ENCODE assay signal across 14 cellular contexts in genomic region chr3:76986876-76987513, GRCh38. TPM values are rescaled to one million over a fixed set of nuclear protein-coding genes. Genes with fewer than 3 reads are reported as not detected.
"Had no signal": no experiment of that assay in that cellular context is flagged by ENCODE, and none has a peak within 500 bp of the region (broad histone marks: within the 10 kb centered on the region; RNA-seq: fewer than 3 reads in every experiment).

No MANE protein-coding gene starts in this region.

- ATAC-seq: activated naive CD4-positive, alpha-beta T cell treated with anti-CD3 and anti-CD28 coated beads, Interleukin-2, amount 50 U/mL, for 72 hours; effector memory CD8-positive, alpha-beta T cell had no signal

- H3K4me1 ChIP-seq: testis had no signal

- H3K9me3 ChIP-seq: ovary, testis had no signal

- DNase-seq: activated CD4-positive, alpha-beta T cell treated with anti-CD3 and anti-CD28 coated beads, Interleukin-2, amount 50 U/mL, for 4 hours; activated CD4-positive, CD25-positive, alpha-beta regulatory T cell treated with anti-CD3 and anti-CD28 coated beads, Interleukin-2, amount 50 U/mL, for 72 hours; activated T-cell treated with anti-CD3 and anti-CD28 coated beads, Interleukin-2, amount 50 U/mL, for 1 hour; amniotic stem cell; effector memory CD8-positive, alpha-beta T cell; erythroblast; kidney; mesendoderm; nephron progenitor cell; ovary; stimulated activated CD4-positive, alpha-beta T cell treated with anti-CD3 and anti-CD28 coated beads, Interleukin-15, amount 100 ng/mL, for 24 hours; stimulated activated CD4-positive, alpha-beta T cell treated with anti-CD3 and anti-CD28 coated beads, Interleukin-4, amount 100 ng/mL, for 24 hours; testis had no signal

- H3K27me3 ChIP-seq: ovary, testis had no signal

- H3K36me3 ChIP-seq: ovary had no signal

- H3K27ac ChIP-seq: ovary, testis had no signal

- H3K4me3 ChIP-seq: ovary, testis had no signal

RNA-seq across cellular contexts. Expression of gene ROBO2, which starts 52.9 kb away (rescaled TPM):
- total RNA-seq: activated naive CD4-positive, alpha-beta T cell treated with anti-CD3 and anti-CD28 coated beads, Interleukin-2, amount 50 U/mL, for 72 hours had no signal
